ENCODE assay signal across 8 cellular contexts in the genomic region with DNA sequence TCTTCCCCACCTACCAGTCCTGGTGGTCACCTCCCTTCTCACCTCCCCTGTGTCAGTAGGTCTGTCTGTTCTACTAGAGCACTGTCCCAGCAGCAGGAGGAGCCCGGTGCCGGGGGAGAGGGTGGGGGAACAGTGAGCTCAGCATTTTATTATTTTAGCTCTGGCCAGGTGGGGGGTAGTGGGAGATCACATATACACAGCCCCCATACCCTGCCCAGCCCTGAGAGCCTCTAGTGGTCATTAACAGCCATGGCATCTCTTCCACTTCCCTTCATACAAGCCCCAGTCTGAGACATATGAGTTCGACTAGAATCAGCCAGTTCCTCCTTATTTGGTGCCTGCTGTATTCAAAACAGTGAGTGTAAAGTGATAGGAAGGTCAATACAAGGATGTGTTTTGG. TPM values are rescaled to one million over a fixed set of nuclear protein-coding genes. Genes with fewer than 3 reads are reported as not detected.
A peak's percentile ranks its signal among the peaks of the same experiment; 100 is the strongest.
DNase-seq lines count a peak whose midpoint lies in the region; ATAC-seq and TF ChIP-seq lines count a peak whose summit lies in the region.

A gene (minus strand): TSS at position 72 of the 400 bp plus-strand sequence. CDS start 1,106 bp downstream, outside the sequence.

- no peaks in the 10 kb centered on the region for H3K27me3 ChIP-seq in SJCRH30

- TF ChIP-seq CTCF in GM13977 (IDR thresholded peaks at IDR 0.05; ENCODE audit: extremely low read depth, insufficient read depth, missing control alignments) (peak; percentile 42), activated B cell treated with CpG ODN at 0.5 μM for 24 hours (IDR thresholded peaks at IDR 0.05) (no peak)

- peak; percentile 30 for DNase-seq in ACHN
- peak; percentile 55 for DNase-seq in GM13977 (ENCODE audit: low spot score)
- no peak for DNase-seq in activated B cell treated with CpG ODN at 0.5 μM for 24 hours
- DNase-seq in immature natural killer cell, result no peak
- DNase-seq in SJCRH30, result no peak
- no peak for DNase-seq in epidermal melanocyte (ENCODE audit: insufficient read length, low spot score)
- DNase-seq in NCI-H345 (lab: John Stamatoyannopoulos, UW), result no peak
- DNase-seq in T-helper 1 cell, result no peak

- H3K27ac Mint-ChIP-seq in activated B cell treated with CpG ODN at 0.5 μM for 24 hours (no peak within 1 kb of the TSS), immature natural killer cell (peak within 1 kb of the TSS in 4 of 6 donors; percentile 19 to 66 (median 47))

- H3K36me3 Mint-ChIP-seq in activated B cell treated with CpG ODN at 0.5 μM for 24 hours (ENCODE audit: low read depth) (peaks cover 81% of the 10 kb centered on the region), immature natural killer cell (peaks cover 20 to 50% (median 35%) of the 10 kb centered on the region in 3 donors)

- no peaks in the 10 kb centered on the region for H3K9me3 Mint-ChIP-seq in activated B cell treated with CpG ODN at 0.5 μM for 24 hours
- no peaks in the 10 kb centered on the region for H3K9me3 Mint-ChIP-seq in immature natural killer cell

- no peak within 1 kb of the TSS for H3K4me3 ChIP-seq in SJCRH30

- CTCF ChIA-PET in activated B cell treated with CpG ODN at 0.5 μM for 24 hours (lab: Charles Lee), result no interaction called here

- peaks cover 11% of the 10 kb centered on the region for H3K36me3 ChIP-seq in SJCRH30

- in situ Hi-C loops in ACHN (cut with HindIII; ENCODE audit: low pct_ligation_motif_present, low pct_unique_long_range_greater_than_20kb, low sequenced_read_pairs), result no loop called here
- in situ Hi-C loops in GM13977 (cut with MboI; ENCODE audit: low pct_unique_long_range_greater_than_20kb, low sequenced_read_pairs, unreplicated experiment), result no loop called here

- H3K27me3 Mint-ChIP-seq in activated B cell treated with CpG ODN at 0.5 μM for 24 hours (no peaks in the 10 kb centered on the region), immature natural killer cell (ENCODE audit: low read depth in 3 of 3) (no peaks in the 10 kb centered on the region)

- H3K4me3 Mint-ChIP-seq in activated B cell treated with CpG ODN at 0.5 μM for 24 hours, result no peak within 1 kb of the TSS
- no peak within 1 kb of the TSS for H3K4me3 Mint-ChIP-seq in immature natural killer cell

- no peak within 1 kb of the TSS for H3K27ac ChIP-seq in SJCRH30

- no peaks in the 10 kb centered on the region for H3K9me3 ChIP-seq in SJCRH30 (replicated peaks)

- H3K4me1 Mint-ChIP-seq in activated B cell treated with CpG ODN at 0.5 μM for 24 hours (no peaks in the 10 kb centered on the region), immature natural killer cell (peaks cover 0 to 7% of the 10 kb centered on the region in 2 donors)

- peak; percentile 81 for ATAC-seq in activated B cell treated with CpG ODN at 0.5 μM for 24 hours (ENCODE audit: low read depth)

- H3K4me1 ChIP-seq in SJCRH30, result no peaks in the 10 kb centered on the region

- POLR2A ChIA-PET in activated B cell treated with CpG ODN at 0.5 μM for 24 hours (lab: Charles Lee), result interaction anchor here (1.0 kb wide), 1 partner anchor 14 kb away, joined by 6 read pairs; a partner anchor contains a TSS

- intact Hi-C loops in activated B cell treated with CpG ODN at 0.5 μM for 24 hours (cut with micrococcal nuclease), result no loop called here

RNA-seq across cellular contexts. Expression of the gene that starts here (rescaled TPM):
- 3.8 and 4.4 TPM in 2 replicates for total RNA-seq in activated B cell treated with CpG ODN at 0.5 μM for 24 hours
- 1 to 10 TPM in 1 of 3 donors, not detected in 2; 1.3 TPM for polyA plus RNA-seq in immature natural killer cell
- total RNA-seq in SJCRH30 (2014; rRNA removed; shearing (Covaris generic)), result not detected in 2 replicates

Comparison
In these comparisons a context has a peak if more than half of its experiments do, and no peak if none do; other contexts are left out.
1. DNase-seq: peak in ACHN (single experiment) and GM13977 (single experiment); none in activated B cell treated with CpG ODN at 0.5 μM for 24 hours (single experiment), immature natural killer cell (0 of 3), SJCRH30 (0 of 2), epidermal melanocyte (single experiment), NCI-H345 (single experiment) and T-helper 1 cell (0 of 5).